ENCODE assay signal across 8 cellular contexts in the genomic region with DNA sequence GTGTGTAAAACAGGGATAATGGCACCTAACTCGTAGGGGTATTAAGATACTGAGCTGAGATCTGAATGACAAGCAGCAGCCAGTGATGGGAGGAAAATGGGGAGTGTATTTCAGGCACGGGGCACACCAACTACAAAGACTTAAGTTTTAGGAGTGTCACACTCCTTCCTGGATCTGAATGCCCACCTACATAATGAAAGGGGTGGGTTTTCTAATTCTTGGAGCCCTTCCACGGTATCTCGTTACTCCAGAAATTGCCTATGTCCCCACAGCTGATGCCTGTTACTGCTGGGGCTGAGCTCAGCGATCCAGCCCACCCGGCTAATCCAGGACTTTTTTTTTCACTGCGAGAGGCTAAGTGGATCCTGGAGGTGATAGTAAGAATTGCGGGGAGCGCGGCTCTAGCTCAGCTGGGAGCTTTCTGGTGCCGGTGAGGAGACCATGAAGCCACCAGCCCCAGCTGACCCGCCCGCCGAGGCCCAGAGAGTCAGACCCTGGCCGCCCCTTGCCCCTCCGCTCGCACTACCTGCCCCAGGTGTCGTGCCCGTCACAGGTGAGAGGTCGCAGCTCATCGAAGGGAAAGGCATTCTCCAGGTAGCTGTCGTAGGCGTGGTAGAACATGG. TPM values are rescaled to one million over a fixed set of nuclear protein-coding genes. Genes with fewer than 3 reads are reported as not detected.
DNase-seq lines count a peak whose midpoint lies in the region; ATAC-seq and TF ChIP-seq lines count a peak whose summit lies in the region.

No MANE protein-coding gene starts in this region.

- peaks cover 29% of the 10 kb centered on the region for H3K4me1 ChIP-seq in CD4-positive, alpha-beta memory T cell (ENCODE audit: insufficient read depth, low read length)
- H3K4me1 ChIP-seq in PC-9 (replicated peaks; ENCODE audit: insufficient read depth) (peaks cover 14% of the 10 kb centered on the region), liver (ENCODE audit: control insufficient read depth in 4 of 4, insufficient read depth in 4 of 4, low read length in 3 of 4) (peaks cover 2 to 29% (median 23%) of the 10 kb centered on the region in 4 donors), tibial artery (peaks cover 0 to 17% (median 11%) of the 10 kb centered on the region in 4 donors)

- H3K9me3 ChIP-seq in CD4-positive, alpha-beta memory T cell (ENCODE audit: control insufficient read depth in 1 of 2, low read length in 2 of 2), result no peaks in the 10 kb centered on the region
- H3K9me3 ChIP-seq in PC-9 (ENCODE audit: insufficient read depth, low read depth) (no peaks in the 10 kb centered on the region), liver (ENCODE audit: control insufficient read depth in 4 of 4, low read length in 3 of 4) (no peaks in the 10 kb centered on the region), tibial artery (no peaks in the 10 kb centered on the region)

- H3K4me3 ChIP-seq in CD4-positive, alpha-beta memory T cell (ENCODE audit: low read length in 2 of 2), result peak overlapping the region; percentile 70
- peak overlapping the region; percentile 93 for H3K4me3 ChIP-seq in PC-9
- H3K4me3 ChIP-seq in liver (ENCODE audit: low read depth in 1 of 3, low read length in 3 of 3), result peak overlapping the region; percentile 59 to 100 (median 87)
- H3K4me3 ChIP-seq in tibial artery, result peak overlapping the region; percentile 74 to 93

- CTCF ChIA-PET in CD4-positive, alpha-beta memory T cell (lab: Charles Lee; ENCODE audit: partially characterized antibody), result interaction anchor here (0.5 to 4.5 kb wide), 10 partner anchors 15 to 808 kb away, joined by 3 to 57 read pairs (median 3); partner anchors contain the start of gene SCAND1
- CTCF ChIA-PET in PC-9 (lab: Charles Lee), result interaction anchor here (0.6 to 0.8 kb wide), 5 partner anchors 50 to 130 kb away, joined by 3 to 4 read pairs (median 3); no protein-coding TSS in a partner anchor

- peaks cover 13% of the 10 kb centered on the region for H3K79me2 ChIP-seq in PC-9 (ENCODE audit: low read depth)

- TSS peak; percentile 50 for BruUV-seq in PC-9 (replicated peaks; lab: Mats Ljungman, UMichigan)

- H3K4me2 ChIP-seq in PC-9, result peak overlapping the region; percentile 90

- TF ChIP-seq CTCF in PC-9 (conservative IDR thresholded peaks at IDR 0.05), result no peak
- no peak for TF ChIP-seq CTCF in liver (IDR thresholded peaks at IDR 0.05; ENCODE audit: low read depth, low read length, missing input control)
- TF ChIP-seq CTCF in tibial artery (IDR thresholded peaks at IDR 0.05), result no peak

- H4K20me1 ChIP-seq in PC-9 (ENCODE audit: insufficient read depth), result no peaks in the 10 kb centered on the region

- peak in 1 of 5 donors; percentile 48 for DNase-seq in CD4-positive, alpha-beta memory T cell
- DNase-seq in PC-9, result peak in 1 of 2 experiments; percentile 36
- DNase-seq in central memory CD4-positive, alpha-beta T cell, result peak; percentile 1
- peak in 1 of 2 donors; percentile 68 for DNase-seq in tibial artery
- no peak for DNase-seq in NCI-H1930 (lab: John Stamatoyannopoulos, UW)

- peaks cover 23% of the 10 kb centered on the region for H3F3A ChIP-seq in PC-9 (ENCODE audit: insufficient read depth, low read depth)

- no peaks in the 10 kb centered on the region for H3K9me3 Mint-ChIP-seq in CD4-positive, alpha-beta memory T cell

- peaks cover 17% of the 10 kb centered on the region for H3K36me3 ChIP-seq in CD4-positive, alpha-beta memory T cell (ENCODE audit: insufficient read depth, low read length)
- no peaks in the 10 kb centered on the region for H3K36me3 ChIP-seq in PC-9 (ENCODE audit: low read depth)
- H3K36me3 ChIP-seq in liver (ENCODE audit: control insufficient read depth in 4 of 4, insufficient read depth in 3 of 4, low read depth in 1 of 4, low read length in 3 of 4), result peaks cover 0 to 15% (median 9%) of the 10 kb centered on the region in 4 donors
- H3K36me3 ChIP-seq in tibial artery, result peaks cover 14 to 31% (median 15%) of the 10 kb centered on the region in 3 donors

- H3K27ac ChIP-seq in CD4-positive, alpha-beta memory T cell (ENCODE audit: low read depth, low read length), result peak overlapping the region; percentile 70
- H3K27ac ChIP-seq in PC-9 (peak overlapping the region; percentile 94), liver (ENCODE audit: low read depth in 1 of 2, low read length in 2 of 2) (peak overlapping the region; percentile 61 to 95), tibial artery (peak overlapping the region; percentile 65 to 74)

- H2AFZ ChIP-seq in PC-9, result peak overlapping the region; percentile 95

- H3K9ac ChIP-seq in liver (ENCODE audit: low read depth in 1 of 2, low read length in 2 of 2), result peak overlapping the region; percentile 31 to 90

- H3K36me3 Mint-ChIP-seq in CD4-positive, alpha-beta memory T cell, result peaks cover 14 to 40% of the 10 kb centered on the region in 2 donors

- WGBS in liver, result 3% methylated on average over 23 of the region's 23 CpGs

- no peak for TF ChIP-seq RAD21 in liver (IDR thresholded peaks at IDR 0.05)

- intact Hi-C loops in CD4-positive, alpha-beta memory T cell (cut with micrococcal nuclease), result loop anchor here (2.0 to 5.0 kb wide), 2 partner anchors 274 to 322 kb away; partner anchors contain the start of genes GGT7 and NCOA6
- intact Hi-C loops in PC-9 (cut with micrococcal nuclease; ENCODE audit: unreplicated experiment), result loop anchor here (2.0 kb wide), 1 partner anchor 54 kb away; the partner anchor contains the start of gene TRPC4AP
- intact Hi-C loops in tibial artery (cut with DNase I; ENCODE audit: low total_unique reads), result loop anchor here (10.0 kb wide), 2 partner anchors 52 to 128 kb away; partner anchors contain the start of genes MMP24OS and TRPC4AP

- H3K27me3 ChIP-seq in CD4-positive, alpha-beta memory T cell (ENCODE audit: insufficient read depth, low read length), result no peaks in the 10 kb centered on the region
- H3K27me3 ChIP-seq in PC-9 (ENCODE audit: insufficient read depth, low read depth) (no peaks in the 10 kb centered on the region), liver (ENCODE audit: control insufficient read depth in 4 of 4, insufficient read depth in 4 of 4, low read length in 3 of 4) (no peaks in the 10 kb centered on the region), tibial artery (no peaks in the 10 kb centered on the region)

- ATAC-seq in GM21447 (IDR thresholded peaks at IDR 0.05; ENCODE audit: unreplicated experiment), result peak; percentile 11
- no peak for ATAC-seq in GM21737 (IDR thresholded peaks at IDR 0.05; ENCODE audit: unreplicated experiment)

- H3K4me3 Mint-ChIP-seq in CD4-positive, alpha-beta memory T cell, result peak overlapping the region; percentile 91 to 99 (median 98)

- peak overlapping the region; percentile 85 to 98 (median 96) for H3K27ac Mint-ChIP-seq in CD4-positive, alpha-beta memory T cell

- no peaks in the 10 kb centered on the region for H3K27me3 Mint-ChIP-seq in CD4-positive, alpha-beta memory T cell

- H3K9me2 ChIP-seq in PC-9 (ENCODE audit: insufficient read depth), result no peaks in the 10 kb centered on the region

- POLR2A ChIA-PET in CD4-positive, alpha-beta memory T cell (lab: Charles Lee; ENCODE audit: partially characterized antibody), result interaction anchor here (1.0 to 4.0 kb wide), 15 partner anchors 10 to 518 kb away, joined by 3 to 33 read pairs (median 5); partner anchors contain the start of genes CPNE1, EIF6, GGT7 and MMP24OS
- POLR2A ChIA-PET in PC-9 (lab: Charles Lee; ENCODE audit: unreplicated experiment), result interaction anchor here (0.5 to 0.7 kb wide), 5 partner anchors 69 to 1334 kb away, joined by 3 to 6 read pairs (median 4); no protein-coding TSS in a partner anchor

- H3K4me1 Mint-ChIP-seq in CD4-positive, alpha-beta memory T cell, result peaks cover 25 to 47% (median 39%) of the 10 kb centered on the region in 4 donors

TF ChIP-seq in liver, 16 proteins besides CTCF, POLR2A, EP300 and RAD21 (continues in another document):
- TF ChIP-seq, protein P1, sequence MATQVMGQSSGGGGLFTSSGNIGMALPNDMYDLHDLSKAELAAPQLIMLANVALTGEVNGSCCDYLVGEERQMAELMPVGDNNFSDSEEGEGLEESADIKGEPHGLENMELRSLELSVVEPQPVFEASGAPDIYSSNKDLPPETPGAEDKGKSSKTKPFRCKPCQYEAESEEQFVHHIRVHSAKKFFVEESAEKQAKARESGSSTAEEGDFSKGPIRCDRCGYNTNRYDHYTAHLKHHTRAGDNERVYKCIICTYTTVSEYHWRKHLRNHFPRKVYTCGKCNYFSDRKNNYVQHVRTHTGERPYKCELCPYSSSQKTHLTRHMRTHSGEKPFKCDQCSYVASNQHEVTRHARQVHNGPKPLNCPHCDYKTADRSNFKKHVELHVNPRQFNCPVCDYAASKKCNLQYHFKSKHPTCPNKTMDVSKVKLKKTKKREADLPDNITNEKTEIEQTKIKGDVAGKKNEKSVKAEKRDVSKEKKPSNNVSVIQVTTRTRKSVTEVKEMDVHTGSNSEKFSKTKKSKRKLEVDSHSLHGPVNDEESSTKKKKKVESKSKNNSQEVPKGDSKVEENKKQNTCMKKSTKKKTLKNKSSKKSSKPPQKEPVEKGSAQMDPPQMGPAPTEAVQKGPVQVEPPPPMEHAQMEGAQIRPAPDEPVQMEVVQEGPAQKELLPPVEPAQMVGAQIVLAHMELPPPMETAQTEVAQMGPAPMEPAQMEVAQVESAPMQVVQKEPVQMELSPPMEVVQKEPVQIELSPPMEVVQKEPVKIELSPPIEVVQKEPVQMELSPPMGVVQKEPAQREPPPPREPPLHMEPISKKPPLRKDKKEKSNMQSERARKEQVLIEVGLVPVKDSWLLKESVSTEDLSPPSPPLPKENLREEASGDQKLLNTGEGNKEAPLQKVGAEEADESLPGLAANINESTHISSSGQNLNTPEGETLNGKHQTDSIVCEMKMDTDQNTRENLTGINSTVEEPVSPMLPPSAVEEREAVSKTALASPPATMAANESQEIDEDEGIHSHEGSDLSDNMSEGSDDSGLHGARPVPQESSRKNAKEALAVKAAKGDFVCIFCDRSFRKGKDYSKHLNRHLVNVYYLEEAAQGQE (IDR thresholded peaks at IDR 0.05), result no peak
- TF ChIP-seq TAF1 (conservative IDR thresholded peaks at IDR 0.05) (no peak), EGR1 (IDR thresholded peaks at IDR 0.05; ENCODE audit: low read depth in 2 of 2) (no peak), HNF4A (conservative IDR thresholded peaks at IDR 0.05) (no peak)
- TF ChIP-seq, protein P2, sequence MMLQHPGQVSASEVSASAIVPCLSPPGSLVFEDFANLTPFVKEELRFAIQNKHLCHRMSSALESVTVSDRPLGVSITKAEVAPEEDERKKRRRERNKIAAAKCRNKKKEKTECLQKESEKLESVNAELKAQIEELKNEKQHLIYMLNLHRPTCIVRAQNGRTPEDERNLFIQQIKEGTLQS (IDR thresholded peaks at IDR 0.05), result no peak

RNA-seq across cellular contexts. Expression of gene EDEM2, which starts 0.7 kb away (rescaled TPM):
- 10 to 100 TPM; 27.2 to 27.6 TPM for total RNA-seq in CD4-positive, alpha-beta memory T cell
- 10 to 100 TPM; 52.1 to 62.1 TPM for polyA plus RNA-seq in CD4-positive, alpha-beta memory T cell
- 28.6 and 34.9 TPM in 2 replicates for total RNA-seq in PC-9 (2021)
- 10 to 100 TPM; 15.5 to 32.5 TPM for total RNA-seq in liver
- polyA plus RNA-seq in liver, result 10 to 100 TPM; 22.2 to 22.3 TPM

RNA-seq across cellular contexts. Expression of gene PROCR, which starts 25.5 kb away (rescaled TPM):
- total RNA-seq in CD4-positive, alpha-beta memory T cell, result under 1 TPM; 0.42 to 0.61 TPM
- 1 to 10 TPM; 1.9 to 3.6 TPM for polyA plus RNA-seq in CD4-positive, alpha-beta memory T cell
- total RNA-seq in PC-9 (2021), result 5.1 and 7.5 TPM in 2 replicates
- total RNA-seq in liver, result 1 to 10 TPM; 3.7 to 6.7 TPM
- polyA plus RNA-seq in liver, result 1 to 10 TPM; 5.3 to 7.6 TPM

RNA-seq across cellular contexts. Expression of gene TRPC4AP, which starts 53.8 kb away (rescaled TPM):
- 10 to 100 TPM; 61.2 to 63.0 TPM for total RNA-seq in CD4-positive, alpha-beta memory T cell
- polyA plus RNA-seq in CD4-positive, alpha-beta memory T cell, result 10 to 100 TPM; 64.5 to 81.6 TPM
- total RNA-seq in PC-9 (2021) (51.0 and 51.9 TPM in 2 replicates), liver (10 to 100 TPM; 34.8 to 57.2 TPM)
- 10 to 100 TPM; 26.3 to 32.8 TPM for polyA plus RNA-seq in liver
